1 cellular context compared by ENCODE assay signal in genomic region chr15:98983333-98983732, GRCh38.
TF ChIP-seq lines count a peak whose summit lies in the region.

No MANE protein-coding gene starts in this region.

TF ChIP-seq in HCT116, 20 proteins besides CTCF, POLR2A, EP300 and RAD21 (continued from another document):
- TF ChIP-seq REST (IDR thresholded peaks at IDR 0.05; ENCODE audit: low read depth), result no peak
- TF ChIP-seq SRF (IDR thresholded peaks at IDR 0.05; ENCODE audit: low read depth), result no peak
- 0 out of 2 replicates have a peak, but pooled peaks have one; percentile 8 for TF ChIP-seq SP1 (IDR thresholded peaks at IDR 0.05; ENCODE audit: low read depth)
TF ChIP-seq in HCT116: peak in this region for 4.
